1 cellular context compared by ENCODE assay signal in the genomic region with DNA sequence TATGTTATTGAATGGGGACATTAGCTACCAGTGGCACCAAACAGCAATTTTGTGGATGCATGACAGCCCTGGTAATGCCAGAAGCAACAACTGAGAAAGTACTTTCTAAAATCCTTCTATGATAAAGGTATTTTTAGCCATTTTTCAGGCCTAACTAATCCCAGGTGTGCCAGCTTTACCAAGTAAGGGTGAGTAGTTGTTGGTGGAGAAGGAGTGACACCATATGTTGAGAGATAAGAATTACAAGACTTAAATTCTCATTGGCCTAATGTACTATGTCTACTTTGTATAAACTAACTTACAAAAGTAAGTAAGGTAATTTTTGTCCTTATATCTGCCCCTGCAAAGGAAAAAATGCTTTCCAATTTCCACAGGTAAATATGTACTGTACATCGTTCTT.
TF ChIP-seq lines count a peak whose summit lies in the region.

No MANE protein-coding gene starts in this region.

TF ChIP-seq in H1, 55 proteins besides CTCF, POLR2A, EP300 and RAD21:
- TF ChIP-seq ASH2L (IDR thresholded peaks at IDR 0.05; ENCODE audit: low read length) (no peak), MAX (IDR thresholded peaks at IDR 0.05) (no peak), SP1 (IDR thresholded peaks at IDR 0.05; ENCODE audit: low read depth, low read length) (no peak), FOSL1 (IDR thresholded peaks at IDR 0.05; ENCODE audit: insufficient read depth, low read depth, low read length) (no peak), USF2 (IDR thresholded peaks at IDR 0.05; ENCODE audit: low read length) (no peak), HDAC2 (IDR thresholded peaks at IDR 0.05; ENCODE audit: borderline replicate concordance in 1 of 2, low read depth in 2 of 2, low read length in 2 of 2) (no peak), POU5F1 (IDR thresholded peaks at IDR 0.05; ENCODE audit: low read depth, low read length) (no peak), CBX5 (IDR thresholded peaks at IDR 0.05; ENCODE audit: low read depth, low read length) (no peak)
